In genomic region chr11:90846628-90847027, GRCh38 we compare ENCODE assay signal across 14 cellular contexts.
DNase-seq lines count a peak whose midpoint lies in the region.
"Had no signal": no experiment of that assay in that cellular context is flagged by ENCODE, and none has a peak within 500 bp of the region (broad histone marks: within the 10 kb centered on the region; RNA-seq: fewer than 3 reads in every experiment).

No MANE protein-coding gene starts in this region.

- no peaks in the 10 kb centered on the region for H3K27me3 ChIP-seq in SJCRH30
- H3K27me3 ChIP-seq: BLaER1 treated with 17β-estradiol and CSF1 and Interleukin-3, amounts not matched to agents 10 nM and 100 nM had no signal

- no peak overlapping the region for H3K27ac ChIP-seq in SJCRH30
- H3K27ac ChIP-seq: 22Rv1; BLaER1 treated with 17β-estradiol and CSF1 and Interleukin-3, amounts not matched to agents 10 nM and 100 nM had no signal

- H3K4me1 ChIP-seq in SJCRH30, result no peaks in the 10 kb centered on the region
- H3K4me1 ChIP-seq: BLaER1 treated with 17β-estradiol and CSF1 and Interleukin-3, amounts not matched to agents 10 nM and 100 nM; HAP-1 had no signal

- no peaks in the 10 kb centered on the region for H3K36me3 ChIP-seq in SJCRH30
- H3K36me3 ChIP-seq: BLaER1 treated with 17β-estradiol and CSF1 and Interleukin-3, amounts not matched to agents 10 nM and 100 nM; HAP-1 had no signal

- DNase-seq in NCI-H82 (lab: John Stamatoyannopoulos, UW) (peak; percentile 21), NCI-H82 treated with DMSO at 0.1 percent for 48 hours (lab: John Stamatoyannopoulos, UW; ENCODE audit: unreplicated experiment) (no peak), NCI-H526 (lab: John Stamatoyannopoulos, UW) (peak; percentile 93 to 97), SK-N-DZ (ENCODE audit: low spot score) (peak; percentile 54), NCI-H446 treated with DMSO at 0.1 percent for 48 hours (lab: John Stamatoyannopoulos, UW) (no peak), SJCRH30 (no peak), A172 (ENCODE audit: low spot score) (no peak)
- DNase-seq: Calu3; CD8-positive, alpha-beta T cell; DMS79 treated with DMSO at 0.1 percent for 48 hours; GF-D8 had no signal

- H3K9me3 ChIP-seq in SJCRH30 (replicated peaks), result no peaks in the 10 kb centered on the region
- H3K9me3 ChIP-seq: BLaER1 treated with 17β-estradiol and CSF1 and Interleukin-3, amounts not matched to agents 10 nM and 100 nM; HAP-1 had no signal

- H3K4me3 ChIP-seq in SJCRH30, result no peak overlapping the region
- H3K4me3 ChIP-seq: BLaER1 treated with 17β-estradiol and CSF1 and Interleukin-3, amounts not matched to agents 10 nM and 100 nM; HAP-1 had no signal

Comparison
In these comparisons a context has a peak if more than half of its experiments do, and no peak if none do; other contexts are left out.
1. DNase-seq: peak in NCI-H82 (single experiment), NCI-H526 (2 of 2) and SK-N-DZ (single experiment); none in NCI-H82 treated with DMSO at 0.1 percent for 48 hours (single experiment), NCI-H446 treated with DMSO at 0.1 percent for 48 hours (single experiment), SJCRH30 (0 of 2) and A172 (single experiment).